Comparison of ENCODE assay signal across 17 cellular contexts in the genomic region with DNA sequence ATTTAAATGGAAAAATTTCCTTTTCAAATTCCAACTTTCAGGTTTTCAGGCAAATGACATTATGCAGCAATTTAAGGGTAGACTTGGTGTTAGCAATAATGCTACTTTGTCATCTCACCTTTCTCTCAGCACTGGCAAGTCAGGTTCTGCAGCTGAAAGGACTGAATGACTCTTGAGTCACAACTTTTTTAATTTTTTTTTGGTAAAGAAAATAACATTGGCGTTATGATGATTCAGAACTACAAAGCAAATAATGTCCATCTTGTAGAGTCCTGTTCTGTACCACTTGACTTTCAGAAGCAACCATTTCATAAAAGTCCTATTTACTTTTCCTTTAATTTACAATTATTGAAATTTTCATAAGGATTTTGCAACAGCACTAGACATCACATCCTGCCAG.
DNase-seq lines count a peak whose midpoint lies in the region; ATAC-seq and TF ChIP-seq lines count a peak whose summit lies in the region.
"Had no signal": no experiment of that assay in that cellular context is flagged by ENCODE, and none has a peak within 500 bp of the region (broad histone marks: within the 10 kb centered on the region; RNA-seq: fewer than 3 reads in every experiment).

No MANE protein-coding gene starts in this region.

- H3K79me2 ChIP-seq in hepatocyte: no peaks in the 10 kb centered on the region

- DNase-seq in DMS53 (lab: John Stamatoyannopoulos, UW) (peak; percentile 47), RWPE2 (ENCODE audit: low spot score) (no peak), hepatocyte (ENCODE audit: low spot score) (no peak), upper lobe of right lung (no peak), HuH-7.5 (ENCODE audit: low spot score) (no peak), left lobe of liver (ENCODE audit: low spot score) (no peak), DMS114 treated with DMSO at 0.1 percent for 48 hours (lab: John Stamatoyannopoulos, UW; ENCODE audit: unreplicated experiment) (no peak)
- DNase-seq: C1 segment of cervical spinal cord; Calu3; CD4-positive, alpha-beta T cell; DMS 273 treated with DMSO at 0.1 percent for 48 hours; DND-41; GDM1; IMR-90; KBM-7 had no signal

- H2AFZ ChIP-seq in hepatocyte: peak overlapping the region; percentile 15

- ATAC-seq in RWPE2 (ENCODE audit: low read depth) (peak; percentile 33; the same call in 2 of the 3 replicates), upper lobe of right lung (peak; percentile 44), left lobe of liver (no peak)
- ATAC-seq: HCT116 had no signal

- TF ChIP-seq CTCF in RWPE2 (IDR thresholded peaks at IDR 0.05; ENCODE audit: poor library complexity, severe bottlenecking): no peak
- TF ChIP-seq CTCF in hepatocyte (IDR thresholded peaks at IDR 0.05; ENCODE audit: poor library complexity): no peak
- no peak for TF ChIP-seq CTCF in upper lobe of right lung (IDR thresholded peaks at IDR 0.05)

- H3K27ac ChIP-seq in RWPE2 (ENCODE audit: poor library complexity, severe bottlenecking) (no peak overlapping the region), hepatocyte (no peak overlapping the region), upper lobe of right lung (no peak overlapping the region)
- H3K27ac ChIP-seq: HL-60 had no signal

- H3K9me3 ChIP-seq in RWPE2 (ENCODE audit: severe bottlenecking) (no peaks in the 10 kb centered on the region), hepatocyte (ENCODE audit: low read depth) (no peaks in the 10 kb centered on the region), upper lobe of right lung (no peaks in the 10 kb centered on the region)

- H4K20me1 ChIP-seq in hepatocyte (ENCODE audit: insufficient read depth, poor library complexity, severe bottlenecking): no peaks in the 10 kb centered on the region

- WGBS in hepatocyte (ENCODE audit: low lambda C conversion rate, missing lambda C conversion rate): 78% methylated on average over 1 of the region's 1 CpG

- H3K4me3 ChIP-seq in RWPE2 (ENCODE audit: severe bottlenecking) (no peak overlapping the region), hepatocyte (no peak overlapping the region), upper lobe of right lung (no peak overlapping the region)

- intact Hi-C loops in upper lobe of right lung (cut with DNase I): no loop called here

- H3K4me2 ChIP-seq in hepatocyte: no peak overlapping the region

- H3K9me2 ChIP-seq in hepatocyte (replicated peaks; ENCODE audit: insufficient read depth): no peaks in the 10 kb centered on the region

- H3K27me3 ChIP-seq in RWPE2 (ENCODE audit: insufficient read depth, poor library complexity, severe bottlenecking) (peaks cover 3% of the 10 kb centered on the region), hepatocyte (no peaks in the 10 kb centered on the region), upper lobe of right lung (no peaks in the 10 kb centered on the region)

- H3K4me1 ChIP-seq in RWPE2 (ENCODE audit: insufficient read depth, poor library complexity, severe bottlenecking) (no peaks in the 10 kb centered on the region), hepatocyte (ENCODE audit: insufficient read depth) (no peaks in the 10 kb centered on the region), upper lobe of right lung (no peaks in the 10 kb centered on the region)

- H3K36me3 ChIP-seq in RWPE2 (ENCODE audit: low read depth) (no peaks in the 10 kb centered on the region), hepatocyte (replicated peaks; ENCODE audit: insufficient read depth, low read depth) (no peaks in the 10 kb centered on the region), upper lobe of right lung (no peaks in the 10 kb centered on the region)
